Comparison of ENCODE assay signal across 15 cellular contexts in the genomic region with DNA sequence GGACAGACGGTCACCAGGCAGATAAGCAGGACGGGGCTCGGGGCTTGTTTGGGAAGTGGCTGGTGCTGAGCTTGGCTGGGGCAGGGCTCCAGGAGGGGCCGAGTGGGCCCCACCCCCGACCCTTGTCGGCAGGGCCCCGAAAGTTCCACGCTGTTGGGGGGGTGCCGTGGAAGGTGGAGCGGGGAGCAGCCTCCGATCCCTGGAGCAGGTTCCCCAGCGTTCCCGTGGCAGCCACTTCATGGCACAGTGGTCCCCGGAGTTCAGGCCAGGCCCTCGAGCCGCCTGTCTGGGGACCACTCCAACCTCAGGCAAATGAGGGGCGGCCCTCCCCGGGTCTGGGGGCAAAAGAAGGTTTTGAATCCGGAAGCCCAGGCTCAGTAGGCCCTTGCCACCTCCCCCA. TPM values are rescaled to one million over a fixed set of nuclear protein-coding genes. Genes with fewer than 3 reads are reported as not detected.
DNase-seq lines count a peak whose midpoint lies in the region; ATAC-seq, FAIRE-seq and TF ChIP-seq lines count a peak whose summit lies in the region.
"Had no signal": no experiment of that assay in that cellular context is flagged by ENCODE, and none has a peak within 500 bp of the region (broad histone marks: within the 10 kb centered on the region; RNA-seq: fewer than 3 reads in every experiment).

No MANE protein-coding gene starts in this region.

- H3K4me1 ChIP-seq in Peyer's patch, result peaks cover 0 to 66% (median 23%) of the 10 kb centered on the region in 4 donors
- peaks cover 75% of the 10 kb centered on the region for H3K4me1 ChIP-seq in osteoblast (ENCODE audit: insufficient read depth, low read length)
- H3K4me1 ChIP-seq in tibial artery, result peaks cover 0 to 100% (median 90%) of the 10 kb centered on the region in 4 donors

- H3K4me3 ChIP-seq in Peyer's patch, result no peak overlapping the region
- no peak overlapping the region for H3K4me3 ChIP-seq in osteoblast (ENCODE audit: insufficient read depth, low read length)
- H3K4me3 ChIP-seq in tibial artery, result no peak overlapping the region

- H3K79me2 ChIP-seq in osteoblast (ENCODE audit: insufficient read depth, low read length), result peaks cover 98% of the 10 kb centered on the region

- H3K27me3 ChIP-seq in Peyer's patch (no peaks in the 10 kb centered on the region), osteoblast (ENCODE audit: insufficient read depth, low read length) (no peaks in the 10 kb centered on the region), tibial artery (no peaks in the 10 kb centered on the region)

- FAIRE-seq in GM19239 (lab: Jason Lieb, UNC), result no peak
- FAIRE-seq: GM18507, H54 had no signal

- H3K27ac ChIP-seq in Peyer's patch (peak overlapping the region in 3 of 4 donors; percentile 76 to 97 (median 89)), caudate nucleus (ENCODE audit: low read depth, low read length) (peak overlapping the region; percentile 97), osteoblast (ENCODE audit: low read depth, low read length) (peak overlapping the region; percentile 64), tibial artery (peak overlapping the region; percentile 73 to 78)

- no peak for TF ChIP-seq CTCF in Peyer's patch (IDR thresholded peaks at IDR 0.05)
- no peak for TF ChIP-seq CTCF in osteoblast (IDR thresholded peaks at IDR 0.05; ENCODE audit: extremely low read depth, low read depth, low read length)
- no peak for TF ChIP-seq CTCF in tibial artery (IDR thresholded peaks at IDR 0.05)

- no peaks in the 10 kb centered on the region for H3K9me3 ChIP-seq in Peyer's patch
- H3K9me3 ChIP-seq in osteoblast (ENCODE audit: low read depth, low read length), result no peaks in the 10 kb centered on the region
- H3K9me3 ChIP-seq in tibial artery, result no peaks in the 10 kb centered on the region

- H4K20me1 ChIP-seq in osteoblast (ENCODE audit: insufficient read depth, low read length), result peaks cover 94% of the 10 kb centered on the region

- TF ChIP-seq POLR2A in Peyer's patch (IDR thresholded peaks at IDR 0.05), result no peak

- ATAC-seq in GM21737 (IDR thresholded peaks at IDR 0.05; ENCODE audit: unreplicated experiment) (no peak), HG03159 (IDR thresholded peaks at IDR 0.05; ENCODE audit: unreplicated experiment) (no peak)
- ATAC-seq: esophagus mucosa had no signal

- intact Hi-C loops in tibial artery (cut with DNase I; ENCODE audit: low total_unique reads), result no loop called here

- H3K36me3 ChIP-seq in Peyer's patch (peaks cover 0 to 62% (median 0%) of the 10 kb centered on the region in 3 donors), osteoblast (ENCODE audit: insufficient read depth, low read length) (peaks cover 96% of the 10 kb centered on the region), tibial artery (peaks cover 57 to 92% (median 85%) of the 10 kb centered on the region in 3 donors)

- no peak overlapping the region for H2AFZ ChIP-seq in osteoblast (ENCODE audit: low read length)

- no peak overlapping the region for H3K4me2 ChIP-seq in osteoblast (ENCODE audit: insufficient read depth, low read length)

- no peak for DNase-seq in Peyer's patch
- DNase-seq in caudate nucleus (lab: John Stamatoyannopoulos, UW), result no peak
- no peak for DNase-seq in osteoblast (ENCODE audit: insufficient read length, low spot score, missing footprints)
- no peak for DNase-seq in tibial artery
- no peak for DNase-seq in GM19239 (ENCODE audit: insufficient read length, low spot score)
- DNase-seq: activated naive CD4-positive, alpha-beta T cell treated with anti-CD3 and anti-CD28 coated beads, Interleukin-2, amount 10 ng/mL, durations not matched to agents 7 days and 5 days; CD8-positive, alpha-beta memory T cell; GF-D8; mesendoderm; NCI-H2171 had no signal

RNA-seq across cellular contexts. Expression of a gene that starts 46.7 kb away (rescaled TPM):
- total RNA-seq in Peyer's patch (100 to 1,000 TPM in 3 of 4 donors, 10 to 100 TPM in 1; 21.5 to 231 (median 189) TPM), osteoblast (21.8 and 22.1 TPM in 2 replicates)
